ENCODE assay signal across 18 cellular contexts in genomic region chr7:141161550-141161949, GRCh38.
"Had no signal": no experiment of that assay in that cellular context is flagged by ENCODE, and none has a peak within 500 bp of the region (broad histone marks: within the 10 kb centered on the region; RNA-seq: fewer than 3 reads in every experiment).

No MANE protein-coding gene starts in this region.

- H3K36me3 Mint-ChIP-seq: activated CD8-positive, alpha-beta memory T cell treated with anti-CD3 and anti-CD28 coated beads, Interleukin-2, amount 10 ng/mL, durations not matched to agents 7 days and 5 days; activated naive CD4-positive, alpha-beta T cell treated with anti-CD3 and anti-CD28 coated beads, Interleukin-2, amount 50 U/mL, for 24 hours had no signal

- H3K27ac Mint-ChIP-seq: activated CD8-positive, alpha-beta memory T cell treated with anti-CD3 and anti-CD28 coated beads, Interleukin-2, amount 10 ng/mL, durations not matched to agents 7 days and 5 days; activated naive CD4-positive, alpha-beta T cell treated with anti-CD3 and anti-CD28 coated beads, Interleukin-2, amount 50 U/mL, for 24 hours; activated T-cell treated with anti-CD3 and anti-CD28 coated beads, Interleukin-2, amount 50 U/mL, for 24 hours; activated T-helper 1 cell treated with anti-CD3 and anti-CD28 coated beads, Interleukin-12 subunit alpha, Interleukin-12 subunit beta, Interleukin-2, Interleukin-4 antibody, amounts not matched to agents 30 ng/mL and 10 ng/mL and 1 ng/mL, durations not matched to agents 14 hours and 24 hours and 36 hours; T-helper 1 cell treated with Interleukin-12 subunit alpha and Interleukin-12 subunit beta and Interleukin-4 antibody, amounts not matched to agents 30 μg/mL and 1 μg/mL, for 36 hours had no signal

- H3K9me3 Mint-ChIP-seq: activated naive CD4-positive, alpha-beta T cell treated with anti-CD3 and anti-CD28 coated beads, Interleukin-2, amount 50 U/mL, for 24 hours; activated T-cell treated with anti-CD3 and anti-CD28 coated beads, Interleukin-2, amount 50 U/mL, for 24 hours had no signal

- H3K4me1 Mint-ChIP-seq: activated naive CD4-positive, alpha-beta T cell treated with anti-CD3 and anti-CD28 coated beads, Interleukin-2, amount 50 U/mL, for 24 hours had no signal

- DNase-seq: activated CD4-positive, alpha-beta T cell treated with anti-CD3 and anti-CD28 coated beads for 48 hours; activated CD4-positive, alpha-beta T cell treated with anti-CD3 and anti-CD28 coated beads, Interleukin-2, amount 50 U/mL, for 48 hours; activated CD4-positive, CD25-positive, alpha-beta regulatory T cell treated with anti-CD3 and anti-CD28 coated beads, Interleukin-2, amount 50 U/mL, for 72 hours; activated CD8-positive, alpha-beta memory T cell treated with anti-CD3 and anti-CD28 coated beads, Interleukin-2, amount 10 ng/mL, durations not matched to agents 7 days and 5 days; activated effector memory CD4-positive, alpha-beta T cell treated with Interleukin-2 at 50 U/mL for 16 hours; activated naive CD4-positive, alpha-beta T cell; activated T-cell treated with anti-CD3 and anti-CD28 coated beads, Interleukin-2, amount 50 U/mL, for 24 hours; aorta; KG1; NCI-H1436; NCI-H1694 treated with DMSO at 0.1 percent for 48 hours; NCI-H2029 treated with DMSO at 0.1 percent for 48 hours; NCI-H510A treated with DMSO at 0.1 percent for 48 hours; PC-3; SHP77 treated with DMSO at 0.1 percent for 48 hours had no signal

- ATAC-seq: activated CD8-positive, alpha-beta memory T cell treated with anti-CD3 and anti-CD28 coated beads, Interleukin-2, amount 10 ng/mL, durations not matched to agents 7 days and 5 days; PC-3 had no signal

- H3K4me3 Mint-ChIP-seq: activated CD8-positive, alpha-beta memory T cell treated with anti-CD3 and anti-CD28 coated beads, Interleukin-2, amount 10 ng/mL, durations not matched to agents 7 days and 5 days; activated naive CD4-positive, alpha-beta T cell treated with anti-CD3 and anti-CD28 coated beads, Interleukin-2, amount 50 U/mL, for 24 hours; activated T-cell treated with anti-CD3 and anti-CD28 coated beads, Interleukin-2, amount 50 U/mL, for 24 hours; activated T-helper 1 cell treated with anti-CD3 and anti-CD28 coated beads, Interleukin-12 subunit alpha, Interleukin-12 subunit beta, Interleukin-2, Interleukin-4 antibody, amounts not matched to agents 30 ng/mL and 10 ng/mL and 1 ng/mL, durations not matched to agents 14 hours and 24 hours and 36 hours; T-helper 1 cell treated with Interleukin-12 subunit alpha and Interleukin-12 subunit beta and Interleukin-4 antibody, amounts not matched to agents 30 μg/mL and 1 μg/mL, for 36 hours had no signal
